Comparison of ENCODE assay signal across 32 cellular contexts in the genomic region with DNA sequence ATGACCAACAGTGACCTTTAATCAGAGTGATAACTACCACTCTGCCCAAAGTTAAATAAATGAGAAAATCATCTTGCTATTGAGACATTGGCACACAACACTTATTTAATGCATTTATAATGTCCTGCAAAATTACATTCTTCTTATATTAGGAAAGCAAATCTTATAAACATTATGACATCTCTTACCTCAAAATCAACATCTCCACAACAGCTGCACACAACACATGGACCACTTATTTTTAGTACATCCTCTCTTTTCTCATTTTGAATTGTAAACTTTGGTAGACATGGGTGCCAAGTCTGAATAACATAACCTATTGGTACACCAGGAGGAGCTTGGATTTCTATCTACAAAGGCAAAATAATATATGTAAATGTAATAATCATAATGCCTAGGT. TPM values are rescaled to one million over a fixed set of nuclear protein-coding genes. Genes with fewer than 3 reads are reported as not detected.
"Had no signal": no experiment of that assay in that cellular context is flagged by ENCODE, and none has a peak within 500 bp of the region (broad histone marks: within the 10 kb centered on the region; RNA-seq: fewer than 3 reads in every experiment).

No MANE protein-coding gene starts in this region.

- FAIRE-seq: colon, kidney had no signal

- H3K27me3 ChIP-seq: esophagus muscularis mucosa, gastroesophageal sphincter, hepatocyte, ovary, right lobe of liver, spleen, tibial artery, upper lobe of left lung, uterus had no signal

- H3K36me3 ChIP-seq: ovary, uterus had no signal

- H3K4me1 ChIP-seq: tibial artery, uterus had no signal

- ATAC-seq: effector memory CD8-positive, alpha-beta T cell; gastroesophageal sphincter; left cardiac atrium; left ventricle myocardium superior; natural killer cell; stimulated activated memory B cell treated with anti-CD40 and anti-IgM and Interleukin-4, amounts not matched to agents 10 μg/mL and 1 μg/mL and 100 μg/mL, for 72 hours had no signal

- H3K4me3 ChIP-seq: esophagus muscularis mucosa, gastroesophageal sphincter, hepatocyte, lung, ovary, right lobe of liver, spleen, tibial artery, upper lobe of left lung, uterus had no signal

- H3K27me3 Mint-ChIP-seq: dendritic cell treated with granulocyte-macrophage colony-stimulating factor and Interleukin-4, amounts not matched to agents 40 ng/mL and 50 ng/mL, for 4 days; effector memory CD8-positive, alpha-beta T cell; progenitor cell of endocrine pancreas; stimulated activated memory B cell treated with anti-CD40 and anti-IgM and Interleukin-4, amounts not matched to agents 10 μg/mL and 1 μg/mL and 100 μg/mL, for 72 hours; stimulated activated naive CD8-positive, alpha-beta T cell treated with anti-CD3 and anti-CD28 coated beads, Interleukin-15, Interleukin-2, amounts not matched to agents 100 ng/mL and 50 ng/mL, for 24 hours had no signal

- H3K27ac ChIP-seq: epithelial cell of prostate, esophagus muscularis mucosa, gastroesophageal sphincter, hepatocyte, ovary, right lobe of liver, spleen, tibial artery, uterus had no signal

- DNase-seq: effector memory CD8-positive, alpha-beta T cell; foreskin fibroblast; head of caudate nucleus; kidney; left cardiac atrium; left ventricle myocardium superior; mesenchymal stem cell; natural killer cell; nucleus accumbens; ovary; right lobe of liver; spleen; stimulated activated CD4-positive, alpha-beta T cell treated with anti-CD3 and anti-CD28 coated beads, Interleukin-15, amount 100 ng/mL, for 24 hours; stimulated activated CD4-positive, alpha-beta T cell treated with anti-CD3 and anti-CD28 coated beads, Interleukin-1b, Interleukin-23, amount 100 ng/mL, for 48 hours; stimulated activated CD4-positive, alpha-beta T cell treated with anti-CD3 and anti-CD28 coated beads, Interleukin-4, amount 100 ng/mL, for 24 hours; tibial artery; upper lobe of left lung; uterus had no signal

- H3K9me3 ChIP-seq: esophagus muscularis mucosa, gastroesophageal sphincter, ovary, right lobe of liver, spleen, tibial artery, upper lobe of left lung, uterus had no signal

- H3K4me3 Mint-ChIP-seq: dendritic cell treated with granulocyte-macrophage colony-stimulating factor and Interleukin-4, amounts not matched to agents 40 ng/mL and 50 ng/mL, for 4 days; effector memory CD8-positive, alpha-beta T cell; natural killer cell; neural crest cell; stimulated activated memory B cell treated with anti-CD40 and anti-IgM and Interleukin-4, amounts not matched to agents 10 μg/mL and 1 μg/mL and 100 μg/mL, for 72 hours; stimulated activated naive CD8-positive, alpha-beta T cell treated with anti-CD3 and anti-CD28 coated beads, Interleukin-15, Interleukin-2, amounts not matched to agents 100 ng/mL and 50 ng/mL, for 24 hours had no signal

- H3K9me3 Mint-ChIP-seq: dendritic cell treated with granulocyte-macrophage colony-stimulating factor and Interleukin-4, amounts not matched to agents 40 ng/mL and 50 ng/mL, for 4 days; effector memory CD8-positive, alpha-beta T cell; natural killer cell; neural crest cell; stimulated activated memory B cell treated with anti-CD40 and anti-IgM and Interleukin-4, amounts not matched to agents 10 μg/mL and 1 μg/mL and 100 μg/mL, for 72 hours; stimulated activated naive CD8-positive, alpha-beta T cell treated with anti-CD3 and anti-CD28 coated beads, Interleukin-15, Interleukin-2, amounts not matched to agents 100 ng/mL and 50 ng/mL, for 24 hours had no signal

- H3K4me1 Mint-ChIP-seq: stimulated activated memory B cell treated with anti-CD40 and anti-IgM and Interleukin-4, amounts not matched to agents 10 μg/mL and 1 μg/mL and 100 μg/mL, for 72 hours had no signal

- H3K27ac Mint-ChIP-seq: dendritic cell treated with granulocyte-macrophage colony-stimulating factor and Interleukin-4, amounts not matched to agents 40 ng/mL and 50 ng/mL, for 4 days; effector memory CD8-positive, alpha-beta T cell; natural killer cell; progenitor cell of endocrine pancreas; stimulated activated memory B cell treated with anti-CD40 and anti-IgM and Interleukin-4, amounts not matched to agents 10 μg/mL and 1 μg/mL and 100 μg/mL, for 72 hours; stimulated activated naive CD8-positive, alpha-beta T cell treated with anti-CD3 and anti-CD28 coated beads, Interleukin-15, Interleukin-2, amounts not matched to agents 100 ng/mL and 50 ng/mL, for 24 hours had no signal

RNA-seq across cellular contexts. Expression of a gene that starts 52.0 kb away (rescaled TPM):
- total RNA-seq: hepatocyte, left cardiac atrium, left ventricle myocardium superior, lung, mononuclear cell, neural crest cell, progenitor cell of endocrine pancreas, right lobe of liver, skeletal muscle tissue, temporal lobe, uterus had no signal
- polyA plus RNA-seq: hepatocyte, ovary, spleen had no signal
